1 cellular context compared by ENCODE assay signal in the genomic region with DNA sequence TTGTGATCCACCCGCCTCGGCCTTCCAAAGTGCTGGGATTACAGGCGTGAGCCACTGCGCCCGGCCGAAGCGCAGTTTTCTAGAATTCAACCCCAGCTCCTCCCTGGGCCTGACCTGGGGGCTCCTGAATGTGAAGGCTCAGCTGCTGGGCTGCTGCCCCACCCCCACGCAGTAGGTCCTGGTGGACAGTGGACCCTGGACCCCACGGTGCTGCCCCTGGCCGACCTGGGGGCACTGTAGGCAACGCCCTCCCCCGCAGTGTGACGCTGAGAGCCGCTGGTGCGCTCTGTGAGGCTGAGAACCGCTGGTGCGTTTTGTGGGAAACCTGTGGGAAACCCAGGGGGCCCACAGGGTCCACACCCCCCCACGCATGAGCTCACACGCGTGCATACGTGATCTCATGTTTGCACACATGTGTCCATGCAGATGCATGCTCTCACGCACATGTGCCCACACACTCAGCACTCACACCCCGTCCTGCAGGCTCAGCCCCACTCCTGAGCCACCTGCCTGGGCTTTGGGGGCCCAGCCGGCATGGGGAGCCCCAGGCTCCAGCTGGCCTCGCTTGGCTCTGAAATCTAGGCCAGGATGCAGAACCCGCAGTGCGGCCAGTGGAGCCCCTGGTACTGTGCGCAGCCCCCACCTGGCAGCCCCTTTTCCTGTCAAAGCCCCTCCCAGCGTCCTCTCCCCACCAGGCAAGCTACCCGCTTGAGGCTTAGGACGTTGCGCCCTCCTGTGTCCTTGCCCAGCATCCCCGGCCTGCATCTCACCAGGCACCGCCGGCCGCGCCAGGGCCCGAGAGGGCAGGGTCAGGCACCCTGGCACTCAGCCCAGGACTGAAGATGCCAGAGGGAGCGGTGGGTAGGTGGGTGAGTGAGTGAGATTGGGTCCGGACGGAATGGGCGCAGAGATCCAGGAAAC.
TF ChIP-seq lines count a peak whose summit lies in the region.

No MANE protein-coding gene starts in this region.

TF ChIP-seq in H1, 55 proteins besides CTCF, POLR2A, EP300 and RAD21:
- TF ChIP-seq RBBP5 (IDR thresholded peaks at IDR 0.05; ENCODE audit: borderline replicate concordance, low read depth, low read length) (no peak), BCL11A (IDR thresholded peaks at IDR 0.05; ENCODE audit: low read depth in 2 of 2, low read length in 2 of 2) (no peak), SIRT6 (IDR thresholded peaks at IDR 0.05; ENCODE audit: low read length) (no peak), JUN (IDR thresholded peaks at IDR 0.05; ENCODE audit: low read depth, low read length) (no peak), TAF1 (IDR thresholded peaks at IDR 0.05; ENCODE audit: low read depth, low read length) (no peak), EGR1 (IDR thresholded peaks at IDR 0.05; ENCODE audit: borderline replicate concordance, low read depth, low read length) (no peak), KDM1A (IDR thresholded peaks at IDR 0.05; ENCODE audit: borderline replicate concordance, low read length) (no peak), SP4 (IDR thresholded peaks at IDR 0.05; ENCODE audit: low read length) (no peak), SAP30 (IDR thresholded peaks at IDR 0.05; ENCODE audit: insufficient read depth, insufficient replicate concordance, low read length) (no peak), POU5F1 (IDR thresholded peaks at IDR 0.05; ENCODE audit: low read depth, low read length) (no peak), NANOG (IDR thresholded peaks at IDR 0.05; ENCODE audit: insufficient read depth, low read depth, low read length, poor library complexity, severe bottlenecking) (no peak), CTBP2 (IDR thresholded peaks at IDR 0.05; ENCODE audit: borderline replicate concordance, insufficient read depth, insufficient read length, low read length) (no peak), CREB1 (IDR thresholded peaks at IDR 0.05) (no peak), SRF (IDR thresholded peaks at IDR 0.05; ENCODE audit: low read depth, low read length) (no peak), NRF1 (IDR thresholded peaks at IDR 0.05; ENCODE audit: low read depth, low read length) (no peak), CHD1 (IDR thresholded peaks at IDR 0.05; ENCODE audit: low read depth, low read length) (no peak)
TF ChIP-seq in H1: peak in this region for 0.
